In the genomic region with DNA sequence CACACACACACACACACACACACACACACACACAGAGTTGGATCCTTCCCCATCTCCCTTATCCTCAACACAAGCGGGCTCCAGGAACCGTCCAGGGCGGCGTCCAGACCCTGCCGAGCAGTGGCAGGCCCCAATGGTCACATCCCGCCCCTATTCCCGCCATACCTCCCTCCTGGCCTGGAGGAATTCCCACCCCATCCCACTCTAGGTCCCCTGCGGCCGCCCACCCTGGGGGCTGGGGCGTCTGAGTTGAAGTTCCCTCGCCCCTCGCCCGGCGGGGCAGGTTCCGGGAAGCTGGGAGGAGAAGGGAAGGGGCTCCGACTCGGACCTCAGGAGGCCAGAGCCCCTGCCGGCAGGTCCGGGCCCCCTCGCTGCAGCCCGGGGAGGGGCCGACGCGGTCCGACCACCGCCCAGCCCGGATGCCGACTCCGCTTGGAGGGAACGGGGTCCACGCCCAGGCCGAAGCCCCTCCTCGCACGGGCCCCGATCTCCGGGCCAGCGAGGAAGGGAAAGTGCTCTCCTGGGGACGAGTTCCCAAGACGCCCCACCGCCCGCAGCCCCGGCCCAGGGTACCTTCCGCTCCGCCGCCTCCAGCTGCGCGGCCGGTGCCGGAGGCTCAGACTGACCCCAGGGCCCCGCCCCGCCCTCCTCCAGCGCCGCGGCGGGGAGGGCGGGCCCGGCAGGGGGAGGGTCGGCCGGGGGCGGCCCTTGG, we compare ENCODE assay signal across 8 cellular contexts. TPM values are rescaled to one million over a fixed set of nuclear protein-coding genes. Genes with fewer than 3 reads are reported as not detected.
DNase-seq lines count a peak whose midpoint lies in the region; ATAC-seq, FAIRE-seq and TF ChIP-seq lines count a peak whose summit lies in the region.

A gene (minus strand): TSS at position 623 of the 712 bp plus-strand sequence. CDS start 3,328 bp downstream, outside the sequence.

- CTCF ChIA-PET in WTC11 (lab: Charles Lee) = interaction anchor here (0.5 to 2.8 kb wide), 4 partner anchors 12 to 336 kb away, joined by 3 to 15 read pairs (median 4); a partner anchor contains a TSS

- H3K4me3 ChIP-seq in GM23248 (peak within 1 kb of the TSS; percentile 90), Karpas-422 (ENCODE audit: low read length) (peak within 1 kb of the TSS; percentile 65; the same call in 1 of the 2 replicates), mucosa of stomach (ENCODE audit: low read length) (peak within 1 kb of the TSS; percentile 78)

- POLR2A ChIA-PET in WTC11 (lab: Charles Lee) = no interaction called here

- WGBS in GM23248 (ENCODE audit: low coverage in 1 of 2, low lambda C conversion rate in 2 of 2, missing lambda C conversion rate in 2 of 2), 2 experiments = 2 to 5% methylated on average over 19 to 54 of the region's 60 CpGs

- H3K4me2 ChIP-seq in GM23248 (ENCODE audit: unreplicated experiment) (peak within 1 kb of the TSS; percentile 96), Karpas-422 (ENCODE audit: low read depth, low read length, poor library complexity, severe bottlenecking) (peak within 1 kb of the TSS; percentile 77)

- in situ Hi-C loops in GM23248 (cut with MboI) = no loop called here

- no peak for DNase-seq in activated T-cell treated with anti-CD3 and anti-CD28 coated beads, Interleukin-2, amount 50 U/mL, for 24 hours
- DNase-seq in activated T-cell treated with anti-CD3 and anti-CD28 coated beads for 4 hours = no peak
- DNase-seq in GM23248 = peak; percentile 87
- peak; percentile 72 for DNase-seq in Karpas-422
- DNase-seq in WTC11 (ENCODE audit: low spot score) = peak; percentile 62
- peak; percentile 72 to 84 for DNase-seq in erythroblast (lab: John Stamatoyannopoulos, UW)
- peak; percentile 92 for DNase-seq in urothelium cell line (ENCODE audit: low spot score)

- peak within 1 kb of the TSS; percentile 79 for H3K27ac Mint-ChIP-seq in activated T-cell treated with anti-CD3 and anti-CD28 coated beads, Interleukin-2, amount 50 U/mL, for 24 hours
- H3K27ac Mint-ChIP-seq in WTC11 = no peak within 1 kb of the TSS

- H3K9me3 ChIP-seq in GM23248 (ENCODE audit: low read depth) = no peaks in the 10 kb centered on the region
- H3K9me3 ChIP-seq in Karpas-422 (ENCODE audit: low read length) = no peaks in the 10 kb centered on the region
- no peaks in the 10 kb centered on the region for H3K9me3 ChIP-seq in mucosa of stomach (ENCODE audit: control insufficient read depth, low read length)

- H3K9me2 ChIP-seq in GM23248 (ENCODE audit: insufficient read depth) (no peaks in the 10 kb centered on the region), Karpas-422 (replicated peaks; ENCODE audit: insufficient read depth, low read length) (no peaks in the 10 kb centered on the region)

- H3K4me1 ChIP-seq in GM23248 (ENCODE audit: insufficient read depth) (peaks cover 12% of the 10 kb centered on the region), Karpas-422 (ENCODE audit: low read length) (peaks cover 29% of the 10 kb centered on the region), mucosa of stomach (ENCODE audit: control insufficient read depth, insufficient read depth, low read length) (peaks cover 46% of the 10 kb centered on the region)

- peaks cover 61% of the 10 kb centered on the region for H3K4me1 Mint-ChIP-seq in activated T-cell treated with anti-CD3 and anti-CD28 coated beads, Interleukin-2, amount 50 U/mL, for 24 hours (ENCODE audit: low read depth)
- H3K4me1 Mint-ChIP-seq in WTC11 = peaks cover 63% of the 10 kb centered on the region

- peak; percentile 27 for ATAC-seq in WTC11

- no peak for TF ChIP-seq POLR2A in erythroblast (IDR thresholded peaks at IDR 0.05; ENCODE audit: low read length)

- peaks cover 8% of the 10 kb centered on the region for H3K36me3 Mint-ChIP-seq in activated T-cell treated with anti-CD3 and anti-CD28 coated beads, Interleukin-2, amount 50 U/mL, for 24 hours (ENCODE audit: low read depth)
- H3K36me3 Mint-ChIP-seq in WTC11 = peaks cover 12% of the 10 kb centered on the region

- no peak for TF ChIP-seq CTCF in WTC11 (IDR thresholded peaks at IDR 0.05)

- FAIRE-seq in urothelium cell line (lab: Jason Lieb, UNC) = no peak

- peak within 1 kb of the TSS; percentile 95 for H3K9ac ChIP-seq in GM23248
- H3K9ac ChIP-seq in Karpas-422 (ENCODE audit: low read length) = peak within 1 kb of the TSS; percentile 68
- H3K9ac ChIP-seq in mucosa of stomach (ENCODE audit: low read length) = peak within 1 kb of the TSS; percentile 88

- H3K27ac ChIP-seq in GM23248 (peak within 1 kb of the TSS; percentile 84), Karpas-422 (ENCODE audit: low read length) (no peak within 1 kb of the TSS)

- peak within 1 kb of the TSS; percentile 87 for H2AFZ ChIP-seq in GM23248
- H2AFZ ChIP-seq in Karpas-422 (ENCODE audit: low read length) = no peak within 1 kb of the TSS

- no peaks in the 10 kb centered on the region; the same call in 1 of the 2 replicates for H3K36me3 ChIP-seq in GM23248 (ENCODE audit: low read depth)
- H3K36me3 ChIP-seq in Karpas-422 (ENCODE audit: insufficient read depth, low read length) = no peaks in the 10 kb centered on the region
- peaks cover 10% of the 10 kb centered on the region for H3K36me3 ChIP-seq in mucosa of stomach (ENCODE audit: control insufficient read depth, insufficient read depth, low read length)

- H3K27me3 Mint-ChIP-seq in activated T-cell treated with anti-CD3 and anti-CD28 coated beads, Interleukin-2, amount 50 U/mL, for 24 hours = peaks cover 11% of the 10 kb centered on the region
- peaks cover 22% of the 10 kb centered on the region for H3K27me3 Mint-ChIP-seq in WTC11 (ENCODE audit: low read depth)

- H4K20me1 ChIP-seq in GM23248 (ENCODE audit: insufficient read depth) (no peaks in the 10 kb centered on the region), Karpas-422 (ENCODE audit: insufficient read depth, low read depth, low read length) (0 out of 2 replicates have a peak, but pooled peaks cover 7% of the 10 kb centered on the region)

- H3K4me3 Mint-ChIP-seq in activated T-cell treated with anti-CD3 and anti-CD28 coated beads, Interleukin-2, amount 50 U/mL, for 24 hours = peak within 1 kb of the TSS; percentile 68
- H3K4me3 Mint-ChIP-seq in WTC11 = peak within 1 kb of the TSS; percentile 73

- H3K27me3 ChIP-seq in GM23248 (replicated peaks; ENCODE audit: insufficient read depth) = no peaks in the 10 kb centered on the region
- no peaks in the 10 kb centered on the region for H3K27me3 ChIP-seq in Karpas-422 (ENCODE audit: low read length)
- no peaks in the 10 kb centered on the region for H3K27me3 ChIP-seq in mucosa of stomach (ENCODE audit: control insufficient read depth, insufficient read depth, low read length)

- peaks cover 34% of the 10 kb centered on the region for H3F3A ChIP-seq in GM23248 (ENCODE audit: insufficient read depth)

- H3K79me2 ChIP-seq in GM23248 (ENCODE audit: insufficient read depth) (peaks cover 42% of the 10 kb centered on the region), Karpas-422 (ENCODE audit: low read length) (no peaks in the 10 kb centered on the region)

- no peaks in the 10 kb centered on the region for H3K9me3 Mint-ChIP-seq in activated T-cell treated with anti-CD3 and anti-CD28 coated beads, Interleukin-2, amount 50 U/mL, for 24 hours
- no peaks in the 10 kb centered on the region for H3K9me3 Mint-ChIP-seq in WTC11

TF ChIP-seq in WTC11, 78 proteins besides CTCF, POLR2A, EP300 and RAD21 (continues in another document):
- 0 out of 2 replicates have a peak, but pooled peaks have one; percentile 11 for TF ChIP-seq ATF1 (CRISPR knock-in tag; IDR thresholded peaks at IDR 0.05)
- TF ChIP-seq ZNF396 (CRISPR knock-in tag; IDR thresholded peaks at IDR 0.05; ENCODE audit: borderline replicate concordance) = no peak
- TF ChIP-seq, protein P1, sequence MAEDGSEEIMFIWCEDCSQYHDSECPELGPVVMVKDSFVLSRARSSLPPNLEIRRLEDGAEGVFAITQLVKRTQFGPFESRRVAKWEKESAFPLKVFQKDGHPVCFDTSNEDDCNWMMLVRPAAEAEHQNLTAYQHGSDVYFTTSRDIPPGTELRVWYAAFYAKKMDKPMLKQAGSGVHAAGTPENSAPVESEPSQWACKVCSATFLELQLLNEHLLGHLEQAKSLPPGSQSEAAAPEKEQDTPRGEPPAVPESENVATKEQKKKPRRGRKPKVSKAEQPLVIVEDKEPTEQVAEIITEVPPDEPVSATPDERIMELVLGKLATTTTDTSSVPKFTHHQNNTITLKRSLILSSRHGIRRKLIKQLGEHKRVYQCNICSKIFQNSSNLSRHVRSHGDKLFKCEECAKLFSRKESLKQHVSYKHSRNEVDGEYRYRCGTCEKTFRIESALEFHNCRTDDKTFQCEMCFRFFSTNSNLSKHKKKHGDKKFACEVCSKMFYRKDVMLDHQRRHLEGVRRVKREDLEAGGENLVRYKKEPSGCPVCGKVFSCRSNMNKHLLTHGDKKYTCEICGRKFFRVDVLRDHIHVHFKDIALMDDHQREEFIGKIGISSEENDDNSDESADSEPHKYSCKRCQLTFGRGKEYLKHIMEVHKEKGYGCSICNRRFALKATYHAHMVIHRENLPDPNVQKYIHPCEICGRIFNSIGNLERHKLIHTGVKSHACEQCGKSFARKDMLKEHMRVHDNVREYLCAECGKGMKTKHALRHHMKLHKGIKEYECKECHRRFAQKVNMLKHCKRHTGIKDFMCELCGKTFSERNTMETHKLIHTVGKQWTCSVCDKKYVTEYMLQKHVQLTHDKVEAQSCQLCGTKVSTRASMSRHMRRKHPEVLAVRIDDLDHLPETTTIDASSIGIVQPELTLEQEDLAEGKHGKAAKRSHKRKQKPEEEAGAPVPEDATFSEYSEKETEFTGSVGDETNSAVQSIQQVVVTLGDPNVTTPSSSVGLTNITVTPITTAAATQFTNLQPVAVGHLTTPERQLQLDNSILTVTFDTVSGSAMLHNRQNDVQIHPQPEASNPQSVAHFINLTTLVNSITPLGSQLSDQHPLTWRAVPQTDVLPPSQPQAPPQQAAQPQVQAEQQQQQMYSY (CRISPR knock-in tag; IDR thresholded peaks at IDR 0.05) = peak; percentile 74
- TF ChIP-seq, protein P2, sequence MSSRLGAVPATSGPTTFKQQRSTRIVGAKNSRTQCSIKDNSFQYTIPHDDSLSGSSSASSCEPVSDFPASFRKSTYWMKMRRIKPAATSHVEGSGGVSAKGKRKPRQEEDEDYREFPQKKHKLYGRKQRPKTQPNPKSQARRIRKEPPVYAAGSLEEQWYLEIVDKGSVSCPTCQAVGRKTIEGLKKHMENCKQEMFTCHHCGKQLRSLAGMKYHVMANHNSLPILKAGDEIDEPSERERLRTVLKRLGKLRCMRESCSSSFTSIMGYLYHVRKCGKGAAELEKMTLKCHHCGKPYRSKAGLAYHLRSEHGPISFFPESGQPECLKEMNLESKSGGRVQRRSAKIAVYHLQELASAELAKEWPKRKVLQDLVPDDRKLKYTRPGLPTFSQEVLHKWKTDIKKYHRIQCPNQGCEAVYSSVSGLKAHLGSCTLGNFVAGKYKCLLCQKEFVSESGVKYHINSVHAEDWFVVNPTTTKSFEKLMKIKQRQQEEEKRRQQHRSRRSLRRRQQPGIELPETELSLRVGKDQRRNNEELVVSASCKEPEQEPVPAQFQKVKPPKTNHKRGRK (CRISPR knock-in tag; IDR thresholded peaks at IDR 0.05; ENCODE audit: borderline replicate concordance) = 0 out of 2 replicates have a peak, but pooled peaks have one; percentile 23
- peak; percentile 78 for TF ChIP-seq ZNF423 (CRISPR knock-in tag; IDR thresholded peaks at IDR 0.05)

RNA-seq across cellular contexts. Expression of the gene that starts here (rescaled TPM):
- 486 and 625 TPM in 2 replicates for total RNA-seq in GM23248 (2014; rRNA removed; shearing (Covaris generic))
- polyA plus RNA-seq in GM23248 (2016; fragmentation: Nextera tagmentation; extraction: Ambion mirVana) = 711 and 762 TPM in 2 replicates
- total RNA-seq in Karpas-422 (2014; rRNA removed; shearing (Covaris generic); ENCODE audit: low replicate concordance) = 16.5 and 38.6 TPM in 2 replicates
- total RNA-seq in WTC11 (2021) = 67.9 to 68.9 TPM (median 68.2 TPM) in 3 replicates

Comparison
In these comparisons a context has a peak if more than half of its experiments do, and no peak if none do; other contexts are left out.
1. DNase-seq: peak in GM23248 (single experiment), Karpas-422 (single experiment), WTC11 (single experiment), erythroblast (2 of 2) and urothelium cell line (single experiment); none in activated T-cell treated with anti-CD3 and anti-CD28 coated beads, Interleukin-2, amount 50 U/mL, for 24 hours (single experiment) and activated T-cell treated with anti-CD3 and anti-CD28 coated beads for 4 hours (single experiment).
2. Peak in every context shown above with its lines, with median percentiles within 50 percentile points of each other: H3K4me3 ChIP-seq and H3K9ac ChIP-seq.